ENCODE assay signal across 12 cellular contexts in the genomic region with DNA sequence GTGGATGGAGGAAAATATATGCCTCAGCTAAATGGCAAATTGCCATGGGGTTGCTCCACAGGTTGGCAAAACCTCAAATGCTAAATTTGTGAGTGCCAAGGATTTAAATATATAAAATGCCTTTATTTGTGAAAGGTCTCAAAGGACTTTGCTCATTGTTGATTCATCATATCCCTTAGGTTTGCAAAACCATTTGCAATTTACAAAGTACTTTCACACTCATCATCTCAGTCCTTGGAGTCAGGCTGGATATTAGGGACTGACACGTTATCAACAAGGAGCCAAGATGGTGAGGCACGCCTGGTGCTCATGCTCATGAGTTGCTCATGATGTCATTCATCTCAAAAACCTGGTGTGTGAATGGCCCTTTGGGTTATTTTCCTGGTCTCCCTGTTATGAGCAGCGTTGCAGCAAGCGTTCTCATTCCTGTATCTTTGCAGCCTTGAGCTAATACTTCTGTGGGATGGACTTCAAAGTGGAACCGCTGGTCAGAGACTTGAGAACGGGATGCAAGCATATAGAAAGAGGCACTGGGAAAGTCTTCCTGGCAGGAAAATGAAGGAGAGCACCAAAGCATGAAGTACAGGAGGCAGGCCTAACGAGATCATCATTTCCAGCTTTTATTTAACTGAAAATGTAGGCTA.
A peak's percentile ranks its signal among the peaks of the same experiment; 100 is the strongest.
DNase-seq lines count a peak whose midpoint lies in the region; ATAC-seq and TF ChIP-seq lines count a peak whose summit lies in the region.
"Had no signal": no experiment of that assay in that cellular context is flagged by ENCODE, and none has a peak within 500 bp of the region (broad histone marks: within the 10 kb centered on the region; RNA-seq: fewer than 3 reads in every experiment).

No MANE protein-coding gene starts in this region.

- no peak for TF ChIP-seq CTCF in HEK293 (tag by site-specific recombination; IDR thresholded peaks at IDR 0.05)
- no peak for TF ChIP-seq CTCF in WTC11 (IDR thresholded peaks at IDR 0.05)
- no peak for TF ChIP-seq CTCF in thoracic aorta (IDR thresholded peaks at IDR 0.05)
- TF ChIP-seq CTCF in A673 (conservative IDR thresholded peaks at IDR 0.05; ENCODE audit: low read depth, low read length), result no peak

- DNase-seq in WTC11 (ENCODE audit: low spot score) (no peak), fibroblast of the conjunctiva (ENCODE audit: low read depth) (peak; percentile 79), thoracic aorta (ENCODE audit: low spot score) (no peak), HAP-1 (ENCODE audit: low spot score in 2 of 2) (no peak), A673 (ENCODE audit: low spot score) (no peak)
- DNase-seq: activated naive CD8-positive, alpha-beta T cell treated with anti-CD3 and anti-CD28 coated beads, Interleukin-2, amount 50 U/mL, for 24 hours; NCI-H2081 treated with DMSO at 0.1 percent for 48 hours; stimulated activated naive CD8-positive, alpha-beta T cell treated with anti-CD3 and anti-CD28 coated beads, Interleukin-15, Interleukin-2, amounts not matched to agents 100 U/mL and 50 U/mL, for 24 hours had no signal

- H3K4me1 ChIP-seq in HEK293 (ENCODE audit: control insufficient read depth, insufficient read depth, low read length), result peaks cover 11% of the 10 kb centered on the region
- peaks cover 22 to 48% of the 10 kb centered on the region in 2 donors for H3K4me1 ChIP-seq in thoracic aorta (ENCODE audit: control insufficient read depth in 1 of 2, low read depth in 2 of 2)
- no peaks in the 10 kb centered on the region for H3K4me1 ChIP-seq in HAP-1
- no peaks in the 10 kb centered on the region for H3K4me1 ChIP-seq in A673 (ENCODE audit: insufficient read depth, low read length, poor library complexity, severe bottlenecking)

- no peaks in the 10 kb centered on the region for H3K9me3 Mint-ChIP-seq in WTC11
- H3K9me3 Mint-ChIP-seq: activated naive CD8-positive, alpha-beta T cell treated with anti-CD3 and anti-CD28 coated beads, Interleukin-2, amount 50 U/mL, for 24 hours; mesothelial cell of epicardium had no signal

- H3K4me3 ChIP-seq in HEK293 (ENCODE audit: low read depth, low read length) (no peak overlapping the region), thoracic aorta (peak overlapping the region; percentile 27), HAP-1 (no peak overlapping the region), A673 (ENCODE audit: low read depth, low read length, poor library complexity, severe bottlenecking) (no peak overlapping the region)

- intact Hi-C loops in A673 (cut with micrococcal nuclease; ENCODE audit: unreplicated experiment), result no loop called here

- ATAC-seq in WTC11 (no peak), thoracic aorta (ENCODE audit: insufficient number of reproducible peaks, low FRiP score, low read depth) (peak; percentile 41), GM21381 (IDR thresholded peaks at IDR 0.05; ENCODE audit: unreplicated experiment) (no peak)
- ATAC-seq: activated naive CD8-positive, alpha-beta T cell treated with anti-CD3 and anti-CD28 coated beads, Interleukin-2, amount 50 U/mL, for 24 hours; stimulated activated naive CD8-positive, alpha-beta T cell treated with anti-CD3 and anti-CD28 coated beads, Interleukin-15, Interleukin-2, amounts not matched to agents 100 U/mL and 50 U/mL, for 24 hours had no signal

- H3K27ac Mint-ChIP-seq in WTC11, result peak overlapping the region; percentile 81
- H3K27ac Mint-ChIP-seq: activated naive CD8-positive, alpha-beta T cell treated with anti-CD3 and anti-CD28 coated beads, Interleukin-2, amount 50 U/mL, for 24 hours; mesothelial cell of epicardium; progenitor cell of endocrine pancreas had no signal

- H3K27me3 ChIP-seq in thoracic aorta (replicated peaks; ENCODE audit: insufficient read depth) (no peaks in the 10 kb centered on the region), HAP-1 (ENCODE audit: low read depth) (no peaks in the 10 kb centered on the region), A673 (replicated peaks; ENCODE audit: insufficient read depth, low read depth, low read length, poor library complexity) (no peaks in the 10 kb centered on the region)

- CTCF ChIA-PET in HEK293 (lab: Yijun Ruan, JAX) (interaction anchor here (0.7 kb wide), 1 partner anchor 222 kb away, joined by 3 read pairs; no protein-coding TSS in a partner anchor), WTC11 (lab: Charles Lee) (no interaction called here), A673 (lab: Charles Lee) (no interaction called here)

- POLR2A ChIA-PET in HEK293 (lab: Yijun Ruan, JAX) (no interaction called here), WTC11 (lab: Charles Lee) (interaction anchor here (1.4 kb wide), 1 partner anchor 48 kb away, joined by 3 read pairs; no protein-coding TSS in a partner anchor), A673 (lab: Charles Lee; ENCODE audit: low non-redundant PET) (no interaction called here)

- peaks cover 27% of the 10 kb centered on the region for H3K4me1 Mint-ChIP-seq in WTC11
- H3K4me1 Mint-ChIP-seq: mesothelial cell of epicardium had no signal

- no peak overlapping the region for H3K27ac ChIP-seq in HEK293 (ENCODE audit: extremely low read depth, low read depth, low read length)
- H3K27ac ChIP-seq in thoracic aorta, result peak overlapping the region; percentile 45 to 61
- H3K27ac ChIP-seq in A673 (ENCODE audit: low read depth, low read length, poor library complexity, severe bottlenecking), result no peak overlapping the region

- in situ Hi-C loops in HAP-1 (cut with MboI; ENCODE audit: low sequenced_read_pairs), result no loop called here

- no peaks in the 10 kb centered on the region for H3K36me3 Mint-ChIP-seq in WTC11
- H3K36me3 Mint-ChIP-seq: mesothelial cell of epicardium had no signal

- no peaks in the 10 kb centered on the region for H3K36me3 ChIP-seq in HEK293 (ENCODE audit: control insufficient read depth in 2 of 2, insufficient read depth in 1 of 2, low read length in 2 of 2)
- no peaks in the 10 kb centered on the region for H3K36me3 ChIP-seq in thoracic aorta
- no peaks in the 10 kb centered on the region for H3K36me3 ChIP-seq in HAP-1 (replicated peaks)
- no peaks in the 10 kb centered on the region for H3K36me3 ChIP-seq in A673 (ENCODE audit: insufficient read depth, low read length, poor library complexity, severe bottlenecking)

- no peak overlapping the region for H3K4me3 Mint-ChIP-seq in WTC11
- H3K4me3 Mint-ChIP-seq: activated naive CD8-positive, alpha-beta T cell treated with anti-CD3 and anti-CD28 coated beads, Interleukin-2, amount 50 U/mL, for 24 hours; mesothelial cell of epicardium had no signal

- no peaks in the 10 kb centered on the region for H3K27me3 Mint-ChIP-seq in WTC11 (ENCODE audit: low read depth)
- H3K27me3 Mint-ChIP-seq: activated naive CD8-positive, alpha-beta T cell treated with anti-CD3 and anti-CD28 coated beads, Interleukin-2, amount 50 U/mL, for 24 hours; progenitor cell of endocrine pancreas had no signal

- no TSS peak for BruUV-seq in A673 (replicated peaks; lab: Mats Ljungman, UMichigan)

- no peaks in the 10 kb centered on the region for H3K9me3 ChIP-seq in HEK293 (ENCODE audit: control insufficient read depth, insufficient read depth, low read depth, low read length)
- no peaks in the 10 kb centered on the region for H3K9me3 ChIP-seq in thoracic aorta
- no peaks in the 10 kb centered on the region for H3K9me3 ChIP-seq in HAP-1
- H3K9me3 ChIP-seq in A673 (ENCODE audit: low read depth, low read length, poor library complexity, severe bottlenecking), result no peaks in the 10 kb centered on the region

TF ChIP-seq in HEK293, 187 proteins besides CTCF, POLR2A, EP300 and RAD21:
- TF ChIP-seq ZNF549 (tag by site-specific recombination; IDR thresholded peaks at IDR 0.05), result no peak
- TF ChIP-seq ATF2 (tag by site-specific recombination; IDR thresholded peaks at IDR 0.05; ENCODE audit: low read depth), result peak; percentile 59
- peak; percentile 57 for TF ChIP-seq SCRT2 (tag by site-specific recombination; IDR thresholded peaks at IDR 0.05)
- TF ChIP-seq ZNF629 (tag by site-specific recombination; IDR thresholded peaks at IDR 0.05), result peak; percentile 53; the same call in 1 of the 2 replicates
- TF ChIP-seq ZNF585B (tag by site-specific recombination; IDR thresholded peaks at IDR 0.05), result no peak

TF ChIP-seq in WTC11, 78 proteins besides CTCF, POLR2A, EP300 and RAD21 (continues in another document):
- TF ChIP-seq, protein P1, sequence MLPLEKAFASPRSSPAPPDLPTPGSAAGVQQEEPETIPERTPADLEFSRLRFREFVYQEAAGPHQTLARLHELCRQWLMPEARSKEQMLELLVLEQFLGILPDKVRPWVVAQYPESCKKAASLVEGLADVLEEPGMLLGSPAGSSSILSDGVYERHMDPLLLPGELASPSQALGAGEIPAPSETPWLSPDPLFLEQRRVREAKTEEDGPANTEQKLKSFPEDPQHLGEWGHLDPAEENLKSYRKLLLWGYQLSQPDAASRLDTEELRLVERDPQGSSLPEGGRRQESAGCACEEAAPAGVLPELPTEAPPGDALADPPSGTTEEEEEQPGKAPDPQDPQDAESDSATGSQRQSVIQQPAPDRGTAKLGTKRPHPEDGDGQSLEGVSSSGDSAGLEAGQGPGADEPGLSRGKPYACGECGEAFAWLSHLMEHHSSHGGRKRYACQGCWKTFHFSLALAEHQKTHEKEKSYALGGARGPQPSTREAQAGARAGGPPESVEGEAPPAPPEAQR (CRISPR knock-in tag; IDR thresholded peaks at IDR 0.05), result no peak
- TF ChIP-seq, protein P2, sequence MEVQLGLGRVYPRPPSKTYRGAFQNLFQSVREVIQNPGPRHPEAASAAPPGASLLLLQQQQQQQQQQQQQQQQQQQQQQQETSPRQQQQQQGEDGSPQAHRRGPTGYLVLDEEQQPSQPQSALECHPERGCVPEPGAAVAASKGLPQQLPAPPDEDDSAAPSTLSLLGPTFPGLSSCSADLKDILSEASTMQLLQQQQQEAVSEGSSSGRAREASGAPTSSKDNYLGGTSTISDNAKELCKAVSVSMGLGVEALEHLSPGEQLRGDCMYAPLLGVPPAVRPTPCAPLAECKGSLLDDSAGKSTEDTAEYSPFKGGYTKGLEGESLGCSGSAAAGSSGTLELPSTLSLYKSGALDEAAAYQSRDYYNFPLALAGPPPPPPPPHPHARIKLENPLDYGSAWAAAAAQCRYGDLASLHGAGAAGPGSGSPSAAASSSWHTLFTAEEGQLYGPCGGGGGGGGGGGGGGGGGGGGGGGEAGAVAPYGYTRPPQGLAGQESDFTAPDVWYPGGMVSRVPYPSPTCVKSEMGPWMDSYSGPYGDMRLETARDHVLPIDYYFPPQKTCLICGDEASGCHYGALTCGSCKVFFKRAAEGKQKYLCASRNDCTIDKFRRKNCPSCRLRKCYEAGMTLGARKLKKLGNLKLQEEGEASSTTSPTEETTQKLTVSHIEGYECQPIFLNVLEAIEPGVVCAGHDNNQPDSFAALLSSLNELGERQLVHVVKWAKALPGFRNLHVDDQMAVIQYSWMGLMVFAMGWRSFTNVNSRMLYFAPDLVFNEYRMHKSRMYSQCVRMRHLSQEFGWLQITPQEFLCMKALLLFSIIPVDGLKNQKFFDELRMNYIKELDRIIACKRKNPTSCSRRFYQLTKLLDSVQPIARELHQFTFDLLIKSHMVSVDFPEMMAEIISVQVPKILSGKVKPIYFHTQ (CRISPR knock-in tag; IDR thresholded peaks at IDR 0.05), result no peak
- no peak for TF ChIP-seq GRHL2 (CRISPR knock-in tag; IDR thresholded peaks at IDR 0.05; ENCODE audit: insufficient replicate concordance, severe bottlenecking)
- no peak for TF ChIP-seq RELA (CRISPR knock-in tag; IDR thresholded peaks at IDR 0.05; ENCODE audit: borderline replicate concordance)
- TF ChIP-seq KAT7 (CRISPR knock-in tag; IDR thresholded peaks at IDR 0.05; ENCODE audit: borderline replicate concordance), result no peak
- no peak for TF ChIP-seq NR3C1 (CRISPR knock-in tag; conservative IDR thresholded peaks at IDR 0.05; ENCODE audit: low read depth)

Comparison
In these comparisons a context has a peak if more than half of its experiments do, and no peak if none do; other contexts are left out.
1. H3K27ac ChIP-seq: peak in thoracic aorta (2 of 2); none in HEK293 (single experiment) and A673 (single experiment).
2. Of the 8 proteins assayed by ChIP-seq in both HEK293 and WTC11: peak only in HEK293: ATF2; only in WTC11: none; in both: none; in neither: 7.